Comparison of ENCODE assay signal across 8 cellular contexts in genomic region chr12:62601765-62602444, GRCh38.
DNase-seq lines count a peak whose midpoint lies in the region; ATAC-seq and TF ChIP-seq lines count a peak whose summit lies in the region.

No MANE protein-coding gene starts in this region.

- 4 to 6% methylated on average over 10 of the region's 10 CpGs for WGBS in tibial nerve, 2 donors

- no peaks in the 10 kb centered on the region for H3K27me3 Mint-ChIP-seq in activated T-cell treated with anti-CD3 and anti-CD28 coated beads, Interleukin-2, amount 50 U/mL, for 24 hours

- intact Hi-C loops in left lung (cut with DNase I): no loop called here

- peaks cover 39% of the 10 kb centered on the region for H3K4me1 Mint-ChIP-seq in activated T-cell treated with anti-CD3 and anti-CD28 coated beads, Interleukin-2, amount 50 U/mL, for 24 hours (ENCODE audit: low read depth)

- peaks cover 29% of the 10 kb centered on the region for H3K36me3 Mint-ChIP-seq in activated T-cell treated with anti-CD3 and anti-CD28 coated beads, Interleukin-2, amount 50 U/mL, for 24 hours (ENCODE audit: low read depth)
- peaks cover 0 to 12% of the 10 kb centered on the region in 2 donors for H3K36me3 Mint-ChIP-seq in activated naive CD4-positive, alpha-beta T cell treated with anti-CD3 and anti-CD28 coated beads, Interleukin-2, amount 50 U/mL, for 72 hours

- H3K27me3 ChIP-seq in left lung: no peaks in the 10 kb centered on the region
- no peaks in the 10 kb centered on the region for H3K27me3 ChIP-seq in tibial nerve

- peak overlapping the region; percentile 84 for H3K4me3 Mint-ChIP-seq in activated T-cell treated with anti-CD3 and anti-CD28 coated beads, Interleukin-2, amount 50 U/mL, for 24 hours

- no peaks in the 10 kb centered on the region for H3K9me3 ChIP-seq in left lung
- no peaks in the 10 kb centered on the region for H3K9me3 ChIP-seq in tibial nerve

- ATAC-seq in activated naive CD4-positive, alpha-beta T cell treated with anti-CD3 and anti-CD28 coated beads, Interleukin-2, amount 50 U/mL, for 72 hours: no peak
- ATAC-seq in left lung (no peak), HG03457 (IDR thresholded peaks at IDR 0.05; ENCODE audit: unreplicated experiment) (no peak)

- no peaks in the 10 kb centered on the region for H3K9me3 Mint-ChIP-seq in activated T-cell treated with anti-CD3 and anti-CD28 coated beads, Interleukin-2, amount 50 U/mL, for 24 hours
- no peaks in the 10 kb centered on the region for H3K9me3 Mint-ChIP-seq in activated naive CD4-positive, alpha-beta T cell treated with anti-CD3 and anti-CD28 coated beads, Interleukin-2, amount 50 U/mL, for 72 hours

- H3K4me3 ChIP-seq in left lung (peak overlapping the region; percentile 55 to 76), tibial nerve (peak overlapping the region; percentile 75 to 95 (median 82))

- H3K27ac ChIP-seq in left lung: peak overlapping the region; percentile 99 to 100
- H3K27ac ChIP-seq in tibial nerve: peak overlapping the region; percentile 98 to 99 (median 99)

- no peak for DNase-seq in activated T-cell treated with anti-CD3 and anti-CD28 coated beads, Interleukin-2, amount 50 U/mL, for 24 hours
- no peak for DNase-seq in activated T-cell treated with anti-CD3 and anti-CD28 coated beads, Interleukin-2, amount 50 U/mL, for 1 hour
- DNase-seq in activated naive CD4-positive, alpha-beta T cell treated with anti-CD3 and anti-CD28 coated beads, Interleukin-2, amount 50 U/mL, for 72 hours (ENCODE audit: low spot score in 2 of 2): no peak
- DNase-seq in left lung (no peak), tibial nerve (ENCODE audit: low spot score in 2 of 2) (no peak), NCI-H345 (lab: John Stamatoyannopoulos, UW) (no peak)
- DNase-seq in stimulated activated CD4-positive, alpha-beta T cell treated with anti-CD3 and anti-CD28 coated beads, Interleukin-15, amount 100 ng/mL, for 24 hours: no peak

- H3K36me3 ChIP-seq in left lung (no peaks in the 10 kb centered on the region), tibial nerve (no peaks in the 10 kb centered on the region)

- TF ChIP-seq CTCF in left lung (IDR thresholded peaks at IDR 0.05): no peak
- TF ChIP-seq CTCF in tibial nerve (IDR thresholded peaks at IDR 0.05): no peak

- H3K4me1 ChIP-seq in left lung (peaks cover 10 to 38% of the 10 kb centered on the region in 2 donors), tibial nerve (peaks cover 0 to 34% (median 15%) of the 10 kb centered on the region in 4 donors)

- no peak for TF ChIP-seq POLR2A in tibial nerve (IDR thresholded peaks at IDR 0.05)

- peak overlapping the region; percentile 99 for H3K27ac Mint-ChIP-seq in activated T-cell treated with anti-CD3 and anti-CD28 coated beads, Interleukin-2, amount 50 U/mL, for 24 hours
- H3K27ac Mint-ChIP-seq in activated naive CD4-positive, alpha-beta T cell treated with anti-CD3 and anti-CD28 coated beads, Interleukin-2, amount 50 U/mL, for 72 hours: peak overlapping the region; percentile 99

- TF ChIP-seq EP300 in tibial nerve (IDR thresholded peaks at IDR 0.05): no peak
